Comparison of ENCODE assay signal across 21 cellular contexts in genomic region chr16:58048494-58048893, GRCh38. TPM values are rescaled to one million over a fixed set of nuclear protein-coding genes. Genes with fewer than 3 reads are reported as not detected.
DNase-seq lines count a peak whose midpoint lies in the region; ATAC-seq, FAIRE-seq and TF ChIP-seq lines count a peak whose summit lies in the region.
"Had no signal": no experiment of that assay in that cellular context is flagged by ENCODE, and none has a peak within 500 bp of the region (broad histone marks: within the 10 kb centered on the region; RNA-seq: fewer than 3 reads in every experiment).

No MANE protein-coding gene starts in this region.

- H3K4me3 ChIP-seq in HepG2 (replicated peaks in 1 of 3; ENCODE audit: insufficient read depth in 1 of 3, low read depth in 2 of 3, low read length in 3 of 3) (no peak overlapping the region), right lobe of liver (no peak overlapping the region), neural progenitor cell (no peak overlapping the region)
- H3K4me3 ChIP-seq: GM12878, GM23248, HAP-1, Peyer's patch, SJSA1 had no signal

- no peak for FAIRE-seq in HepG2 (lab: Jason Lieb, UNC)
- FAIRE-seq: GM12878 had no signal

- no peak overlapping the region for H3K4me3 Mint-ChIP-seq in neural progenitor cell
- H3K4me3 Mint-ChIP-seq: CD4-positive, CD25-positive, alpha-beta regulatory T cell had no signal

- ATAC-seq in HepG2 (no peak), right lobe of liver (no peak), left ventricle myocardium superior (no peak), HG02973 (IDR thresholded peaks at IDR 0.05; ENCODE audit: unreplicated experiment) (no peak)
- ATAC-seq: GM12878 had no signal

- TF ChIP-seq POLR2A in HepG2 (IDR thresholded peaks at IDR 0.05; ENCODE audit: insufficient read depth in 1 of 2, low read depth in 2 of 2, low read length in 2 of 2) (no peak), right lobe of liver (IDR thresholded peaks at IDR 0.05) (no peak)

- H3K4me1 ChIP-seq in HepG2 (ENCODE audit: insufficient read depth, low read length) = peaks cover 21% of the 10 kb centered on the region
- H3K4me1 ChIP-seq in right lobe of liver = no peaks in the 10 kb centered on the region
- H3K4me1 ChIP-seq in neural progenitor cell = peaks cover 12% of the 10 kb centered on the region
- H3K4me1 ChIP-seq: HAP-1, SJSA1 had no signal

- H3F3A ChIP-seq in neural progenitor cell (ENCODE audit: low read depth) = peaks cover 4% of the 10 kb centered on the region

- H3K27ac Mint-ChIP-seq in neural progenitor cell = peak overlapping the region; percentile 31
- H3K27ac Mint-ChIP-seq: CD4-positive, CD25-positive, alpha-beta regulatory T cell; IgD-negative memory B cell had no signal

- BruUV-seq in HepG2 (replicated peaks; lab: Mats Ljungman, UMichigan) = no TSS peak

- CTCF ChIA-PET in HepG2 (lab: Yijun Ruan, JAX; ENCODE audit: low intra/inter-chr PET ratio, low total read pairs) = no interaction called here

- DNase-seq in HepG2 (ENCODE audit: low spot score) (no peak), right lobe of liver (no peak), left ventricle myocardium superior (peak; percentile 15), neural progenitor cell (ENCODE audit: low spot score) (no peak), NCI-H1105 (lab: John Stamatoyannopoulos, UW) (no peak)
- DNase-seq in activated naive CD4-positive, alpha-beta T cell treated with anti-CD3 and anti-CD28 coated beads, Interleukin-2, amount 50 U/mL, for 16 hours = no peak
- DNase-seq: CD4-positive, CD25-positive, alpha-beta regulatory T cell; COR-L47; DND-41; GM23248; NCI-H1694; NCI-H2081; NCI-H2171 treated with DMSO at 0.1 percent for 48 hours; NCI-H446; NCI-H526 had no signal

- H3K9ac ChIP-seq in HepG2 (ENCODE audit: insufficient read depth, low read depth, low read length) (no peak overlapping the region), neural progenitor cell (no peak overlapping the region)
- H3K9ac ChIP-seq: GM23248 had no signal

- H3K36me3 Mint-ChIP-seq in neural progenitor cell = no peaks in the 10 kb centered on the region
- H3K36me3 Mint-ChIP-seq: CD4-positive, CD25-positive, alpha-beta regulatory T cell had no signal

- H3K9me3 ChIP-seq in HepG2 (ENCODE audit: low read length) = no peaks in the 10 kb centered on the region
- no peaks in the 10 kb centered on the region for H3K9me3 ChIP-seq in right lobe of liver
- no peaks in the 10 kb centered on the region for H3K9me3 ChIP-seq in neural progenitor cell (ENCODE audit: low read depth)
- H3K9me3 ChIP-seq: HAP-1, Peyer's patch, SJSA1 had no signal

- peaks cover 22% of the 10 kb centered on the region for H3K4me1 Mint-ChIP-seq in neural progenitor cell
- H3K4me1 Mint-ChIP-seq: CD4-positive, CD25-positive, alpha-beta regulatory T cell; IgD-negative memory B cell had no signal

- intact Hi-C loops in HepG2 (cut with micrococcal nuclease; ENCODE audit: unreplicated experiment) = no loop called here
- intact Hi-C loops in right lobe of liver (cut with DNase I) = no loop called here
- intact Hi-C loops in left ventricle myocardium superior (cut with micrococcal nuclease) = no loop called here

- in situ Hi-C loops in HepG2 (cut with HindIII; ENCODE audit: extremely low pct_ligation_motif_present, low pct_unique_long_range_greater_than_20kb) = no loop called here

- H2AFZ ChIP-seq in HepG2 (ENCODE audit: low read length) = no peak overlapping the region
- no peak overlapping the region for H2AFZ ChIP-seq in neural progenitor cell (replicated peaks)
- H2AFZ ChIP-seq: GM23248 had no signal

- H3K36me3 ChIP-seq in HepG2 (replicated peaks in 1 of 2; ENCODE audit: control insufficient read depth in 1 of 2, insufficient read depth in 2 of 2, low read length in 2 of 2) (peaks cover 7 to 10% of the 10 kb centered on the region in 2 experiments), right lobe of liver (peaks cover 0 to 7% (median 3%) of the 10 kb centered on the region in 4 donors), neural progenitor cell (no peaks in the 10 kb centered on the region)
- H3K36me3 ChIP-seq: HAP-1, SJSA1 had no signal

- H4K20me1 ChIP-seq in HepG2 (ENCODE audit: insufficient read depth, low read length) = no peaks in the 10 kb centered on the region
- no peaks in the 10 kb centered on the region for H4K20me1 ChIP-seq in neural progenitor cell (ENCODE audit: low read depth)

- no peak for TF ChIP-seq RAD21 in HepG2 (CRISPR knock-in tag; IDR thresholded peaks at IDR 0.05)

- H3K4me2 ChIP-seq in HepG2 (ENCODE audit: low read depth, low read length) (no peak overlapping the region), neural progenitor cell (no peak overlapping the region)

- 26% methylated on average over 4 of the region's 4 CpGs for WGBS in HepG2 (ENCODE audit: low lambda C conversion rate)
- WGBS in right lobe of liver (ENCODE audit: insufficient coverage, low coverage, low lambda C conversion rate, missing lambda C conversion rate) = no CpG with 5 or more reads among the region's 4 CpGs

- H3K79me2 ChIP-seq in HepG2 (ENCODE audit: insufficient read depth, low read length) (no peaks in the 10 kb centered on the region), neural progenitor cell (ENCODE audit: low read depth) (no peaks in the 10 kb centered on the region)

- no peaks in the 10 kb centered on the region for H3K9me3 Mint-ChIP-seq in neural progenitor cell
- H3K9me3 Mint-ChIP-seq: CD4-positive, CD25-positive, alpha-beta regulatory T cell had no signal

- POLR2A ChIA-PET in HepG2 (lab: Yijun Ruan, JAX) = interaction anchor here (0.9 to 2.3 kb wide), 2 partner anchors 16 to 24 kb away, joined by 3 to 7 read pairs; no protein-coding TSS in a partner anchor

- TF ChIP-seq CTCF in HepG2 (CRISPR knock-in tag; IDR thresholded peaks at IDR 0.05) (no peak), right lobe of liver (IDR thresholded peaks at IDR 0.05) (no peak), neural progenitor cell (IDR thresholded peaks at IDR 0.05) (no peak)

- H3K27ac ChIP-seq in HepG2 (ENCODE audit: extremely low read length, insufficient read depth, low read length) (no peak overlapping the region), right lobe of liver (no peak overlapping the region), neural progenitor cell (no peak overlapping the region)
- H3K27ac ChIP-seq: GM23248, Peyer's patch, SJSA1 had no signal

- H3K27me3 ChIP-seq in HepG2 (ENCODE audit: control insufficient read depth in 1 of 2, insufficient read depth in 2 of 2, low read length in 2 of 2) (peaks cover 3 to 13% of the 10 kb centered on the region in 2 experiments; a peak in 2 of 5 replicates), right lobe of liver (no peaks in the 10 kb centered on the region), neural progenitor cell (no peaks in the 10 kb centered on the region)
- H3K27me3 ChIP-seq: Peyer's patch, SJSA1 had no signal

- TF ChIP-seq EP300 in HepG2 (IDR thresholded peaks at IDR 0.05; ENCODE audit: low read depth in 2 of 2, low read length in 2 of 2) (no peak), HepG2 (CRISPR knock-in tag; IDR thresholded peaks at IDR 0.05; ENCODE audit: borderline replicate concordance) (no peak)

- H3K27me3 Mint-ChIP-seq in neural progenitor cell (ENCODE audit: insufficient read depth, low read depth) = peaks cover 2% of the 10 kb centered on the region
- H3K27me3 Mint-ChIP-seq: IgD-negative memory B cell had no signal

RNA-seq across cellular contexts. Expression of gene MMP15, which starts 22.9 kb away (rescaled TPM):
- 17.2 and 35.2 TPM in 2 replicates for total RNA-seq in HepG2 (2016; rRNA removed; fragmentation: Illumina TruSeq; extraction: Trizol)
- total RNA-seq in HepG2 (2016; cell fraction: cytosol; rRNA removed; fragmentation: Illumina TruSeq; extraction: Trizol; ENCODE audit: low read depth) = 3.1 and 4.0 TPM in 2 replicates
- 15.2 and 35.5 TPM in 2 replicates for total RNA-seq in HepG2 (2016; cell fraction: insoluble cytoplasmic fraction; rRNA removed; fragmentation: Illumina TruSeq; extraction: Trizol)
- total RNA-seq in HepG2 (2016; cell fraction: membrane; rRNA removed; fragmentation: Illumina TruSeq; extraction: Trizol) = 11.7 and 12.8 TPM in 2 replicates
- 29.8 and 35.0 TPM in 2 replicates for total RNA-seq in HepG2 (2016; cell fraction: nucleus; rRNA removed; fragmentation: Illumina TruSeq; extraction: Trizol)
- polyA plus RNA-seq in HepG2 (2011; rRNA removed) = 44.9 and 65.2 TPM in 2 replicates
- 48.2 and 63.4 TPM in 2 replicates for polyA plus RNA-seq in HepG2 (2011; cell fraction: cytosol; rRNA removed)
- 48.7 and 49.3 TPM in 2 replicates for polyA plus RNA-seq in HepG2 (2011; cell fraction: nucleus; rRNA removed)
- 31.4 and 52.1 TPM in 2 replicates for polyA plus RNA-seq in HepG2 (2012)
- polyA plus RNA-seq in HepG2 (2016; cell fraction: cytosol; fragmentation: Illumina TruSeq; extraction: Trizol; ENCODE audit: low read depth) = 3.1 and 3.6 TPM in 2 replicates
- polyA plus RNA-seq in HepG2 (2016; cell fraction: insoluble cytoplasmic fraction; fragmentation: Illumina TruSeq; extraction: Trizol; ENCODE audit: low read depth) = 20.6 and 24.8 TPM in 2 replicates
- 9.3 and 9.6 TPM in 2 replicates for polyA plus RNA-seq in HepG2 (2016; cell fraction: membrane; fragmentation: Illumina TruSeq; extraction: Trizol; ENCODE audit: low read depth)
- polyA plus RNA-seq in HepG2 (2016; cell fraction: nucleus; fragmentation: Illumina TruSeq; extraction: Trizol; ENCODE audit: insufficient read depth, low read depth) = 59.2 and 61.3 TPM in 2 replicates
- polyA minus RNA-seq in HepG2 (2011; rRNA and poly(A)+ RNA removed; ENCODE audit: low replicate concordance) = 32.1 and 99.8 TPM in 2 replicates
- 50.9 and 56.7 TPM in 2 replicates for polyA minus RNA-seq in HepG2 (2011; cell fraction: cytosol; rRNA and poly(A)+ RNA removed)
- polyA minus RNA-seq in HepG2 (2011; cell fraction: nucleus; rRNA and poly(A)+ RNA removed) = 14.2 and 19.3 TPM in 2 replicates
- 10 to 100 TPM; 22.3 to 76.0 (median 35.2) TPM for total RNA-seq in right lobe of liver
- total RNA-seq in left ventricle myocardium superior = 62.2 TPM
- total RNA-seq in neural progenitor cell (ENCODE audit: low replicate concordance) = 7.2 and 26.0 TPM in 2 replicates
- polyA plus RNA-seq: IgD-negative memory B cell had no signal

RNA-seq across cellular contexts. Expression of gene USB1, which starts 47.3 kb away (rescaled TPM):
- total RNA-seq in HepG2 (2016; rRNA removed; fragmentation: Illumina TruSeq; extraction: Trizol) (16.7 and 33.5 TPM in 2 replicates), right lobe of liver (10 to 100 TPM; 20.6 to 63.3 (median 25.9) TPM), left ventricle myocardium superior (28.3 TPM), neural progenitor cell (ENCODE audit: low replicate concordance) (14.9 and 24.5 TPM in 2 replicates)
- 11.1 and 11.2 TPM in 2 replicates for total RNA-seq in HepG2 (2016; cell fraction: cytosol; rRNA removed; fragmentation: Illumina TruSeq; extraction: Trizol; ENCODE audit: low read depth)
- total RNA-seq in HepG2 (2016; cell fraction: insoluble cytoplasmic fraction; rRNA removed; fragmentation: Illumina TruSeq; extraction: Trizol) = 17.4 and 32.4 TPM in 2 replicates
- total RNA-seq in HepG2 (2016; cell fraction: membrane; rRNA removed; fragmentation: Illumina TruSeq; extraction: Trizol) = 47.5 and 49.4 TPM in 2 replicates
- total RNA-seq in HepG2 (2016; cell fraction: nucleus; rRNA removed; fragmentation: Illumina TruSeq; extraction: Trizol) = 17.8 and 27.0 TPM in 2 replicates
- 65.4 and 75.9 TPM in 2 replicates for polyA plus RNA-seq in HepG2 (2011; rRNA removed)
- 60.7 and 64.8 TPM in 2 replicates for polyA plus RNA-seq in HepG2 (2011; cell fraction: cytosol; rRNA removed)
- polyA plus RNA-seq in HepG2 (2011; cell fraction: nucleus; rRNA removed) = 51.6 and 63.8 TPM in 2 replicates
- 24.1 and 47.2 TPM in 2 replicates for polyA plus RNA-seq in HepG2 (2012)
- 54.6 and 63.3 TPM in 2 replicates for polyA plus RNA-seq in HepG2 (2016; cell fraction: cytosol; fragmentation: Illumina TruSeq; extraction: Trizol; ENCODE audit: low read depth)
- 76.8 and 103 TPM in 2 replicates for polyA plus RNA-seq in HepG2 (2016; cell fraction: insoluble cytoplasmic fraction; fragmentation: Illumina TruSeq; extraction: Trizol; ENCODE audit: low read depth)
- 136 and 142 TPM in 2 replicates for polyA plus RNA-seq in HepG2 (2016; cell fraction: membrane; fragmentation: Illumina TruSeq; extraction: Trizol; ENCODE audit: low read depth)
- polyA plus RNA-seq in HepG2 (2016; cell fraction: nucleus; fragmentation: Illumina TruSeq; extraction: Trizol; ENCODE audit: insufficient read depth, low read depth) = 62.4 and 62.9 TPM in 2 replicates
- 97.4 and 101 TPM in 2 replicates for polyA minus RNA-seq in HepG2 (2011; rRNA and poly(A)+ RNA removed; ENCODE audit: low replicate concordance)
- 44.2 and 48.1 TPM in 2 replicates for polyA minus RNA-seq in HepG2 (2011; cell fraction: cytosol; rRNA and poly(A)+ RNA removed)
- 30.8 and 37.7 TPM in 2 replicates for polyA minus RNA-seq in HepG2 (2011; cell fraction: nucleus; rRNA and poly(A)+ RNA removed)

RNA-seq across cellular contexts. Expression of gene ZNF319, which starts 48.0 kb away (rescaled TPM):
- total RNA-seq in HepG2 (2016; rRNA removed; fragmentation: Illumina TruSeq; extraction: Trizol) (3.5 and 3.6 TPM in 2 replicates), right lobe of liver (1 to 10 TPM; 2.5 to 4.9 (median 3.4) TPM), left ventricle myocardium superior (9.2 TPM), neural progenitor cell (ENCODE audit: low replicate concordance) (1.4 and 5.5 TPM in 2 replicates)
- 0.51 and 0.88 TPM in 2 replicates for total RNA-seq in HepG2 (2016; cell fraction: cytosol; rRNA removed; fragmentation: Illumina TruSeq; extraction: Trizol; ENCODE audit: low read depth)
- 3.1 and 3.2 TPM in 2 replicates for total RNA-seq in HepG2 (2016; cell fraction: insoluble cytoplasmic fraction; rRNA removed; fragmentation: Illumina TruSeq; extraction: Trizol)
- total RNA-seq in HepG2 (2016; cell fraction: membrane; rRNA removed; fragmentation: Illumina TruSeq; extraction: Trizol) = 2.3 and 2.7 TPM in 2 replicates
- total RNA-seq in HepG2 (2016; cell fraction: nucleus; rRNA removed; fragmentation: Illumina TruSeq; extraction: Trizol) = 3.0 and 3.7 TPM in 2 replicates
- polyA plus RNA-seq in HepG2 (2011; rRNA removed) = 2.4 and 5.2 TPM in 2 replicates
- 2.9 and 3.1 TPM in 2 replicates for polyA plus RNA-seq in HepG2 (2011; cell fraction: cytosol; rRNA removed)
- 7.2 and 8.1 TPM in 2 replicates for polyA plus RNA-seq in HepG2 (2011; cell fraction: nucleus; rRNA removed)
- 2.2 and 4.4 TPM in 2 replicates for polyA plus RNA-seq in HepG2 (2012)
- 0.15 and 0.25 TPM in 2 replicates for polyA plus RNA-seq in HepG2 (2016; cell fraction: cytosol; fragmentation: Illumina TruSeq; extraction: Trizol; ENCODE audit: low read depth)
- 4.6 TPM in 2 replicates for polyA plus RNA-seq in HepG2 (2016; cell fraction: insoluble cytoplasmic fraction; fragmentation: Illumina TruSeq; extraction: Trizol; ENCODE audit: low read depth)
- polyA plus RNA-seq in HepG2 (2016; cell fraction: membrane; fragmentation: Illumina TruSeq; extraction: Trizol; ENCODE audit: low read depth) = 1.0 and 1.3 TPM in 2 replicates
- polyA plus RNA-seq in HepG2 (2016; cell fraction: nucleus; fragmentation: Illumina TruSeq; extraction: Trizol; ENCODE audit: insufficient read depth, low read depth) = 5.6 TPM in 2 replicates
- polyA minus RNA-seq in HepG2 (2011; rRNA and poly(A)+ RNA removed; ENCODE audit: low replicate concordance) = 8.6 and 11.6 TPM in 2 replicates
- 4.9 and 6.1 TPM in 2 replicates for polyA minus RNA-seq in HepG2 (2011; cell fraction: cytosol; rRNA and poly(A)+ RNA removed)
- polyA minus RNA-seq in HepG2 (2011; cell fraction: nucleus; rRNA and poly(A)+ RNA removed) = 4.6 and 5.0 TPM in 2 replicates
